1 cellular context compared by ENCODE assay signal in the genomic region with DNA sequence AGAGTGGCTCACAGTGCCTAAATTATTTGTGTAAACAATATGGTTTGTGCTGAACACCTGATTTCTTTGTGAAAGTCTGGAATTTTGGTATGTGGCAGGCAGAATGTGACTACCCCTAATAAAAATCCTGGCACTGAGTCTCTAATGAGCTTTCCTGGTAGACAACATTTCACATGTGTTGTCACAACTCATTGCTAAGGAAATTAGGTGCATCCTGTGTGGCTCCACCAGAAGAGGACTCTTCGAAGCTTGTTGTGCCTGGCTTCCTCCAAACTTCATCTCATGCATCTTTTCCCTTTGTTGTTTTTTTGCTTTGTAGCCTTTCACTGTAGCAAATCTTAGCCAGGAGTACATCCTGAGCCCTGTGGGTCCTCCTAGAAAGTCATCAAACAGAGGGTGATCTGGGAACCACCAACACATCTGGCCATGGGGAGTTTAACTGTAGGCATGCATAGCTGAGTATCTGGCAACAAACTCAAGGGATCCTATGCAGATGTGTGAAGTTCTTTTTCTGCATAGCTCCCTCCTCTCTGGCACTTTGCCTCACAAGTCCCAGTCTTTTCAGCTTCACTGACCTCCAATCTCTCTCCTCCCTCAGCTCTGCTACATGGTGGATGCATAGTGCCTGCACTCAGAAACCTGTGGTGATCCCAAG.
TF ChIP-seq lines count a peak whose summit lies in the region.

No MANE protein-coding gene starts in this region.

TF ChIP-seq in HEK293, 187 proteins besides CTCF, POLR2A, EP300 and RAD21 (continued from another document):
- TF ChIP-seq, protein P1, sequence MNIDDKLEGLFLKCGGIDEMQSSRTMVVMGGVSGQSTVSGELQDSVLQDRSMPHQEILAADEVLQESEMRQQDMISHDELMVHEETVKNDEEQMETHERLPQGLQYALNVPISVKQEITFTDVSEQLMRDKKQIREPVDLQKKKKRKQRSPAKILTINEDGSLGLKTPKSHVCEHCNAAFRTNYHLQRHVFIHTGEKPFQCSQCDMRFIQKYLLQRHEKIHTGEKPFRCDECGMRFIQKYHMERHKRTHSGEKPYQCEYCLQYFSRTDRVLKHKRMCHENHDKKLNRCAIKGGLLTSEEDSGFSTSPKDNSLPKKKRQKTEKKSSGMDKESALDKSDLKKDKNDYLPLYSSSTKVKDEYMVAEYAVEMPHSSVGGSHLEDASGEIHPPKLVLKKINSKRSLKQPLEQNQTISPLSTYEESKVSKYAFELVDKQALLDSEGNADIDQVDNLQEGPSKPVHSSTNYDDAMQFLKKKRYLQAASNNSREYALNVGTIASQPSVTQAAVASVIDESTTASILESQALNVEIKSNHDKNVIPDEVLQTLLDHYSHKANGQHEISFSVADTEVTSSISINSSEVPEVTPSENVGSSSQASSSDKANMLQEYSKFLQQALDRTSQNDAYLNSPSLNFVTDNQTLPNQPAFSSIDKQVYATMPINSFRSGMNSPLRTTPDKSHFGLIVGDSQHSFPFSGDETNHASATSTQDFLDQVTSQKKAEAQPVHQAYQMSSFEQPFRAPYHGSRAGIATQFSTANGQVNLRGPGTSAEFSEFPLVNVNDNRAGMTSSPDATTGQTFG (tag by site-specific recombination; IDR thresholded peaks at IDR 0.05; ENCODE audit: borderline replicate concordance) = no peak
- no peak for TF ChIP-seq ZNF626 (tag by site-specific recombination; IDR thresholded peaks at IDR 0.05)
- TF ChIP-seq ZNF311 (tag by site-specific recombination; IDR thresholded peaks at IDR 0.05; ENCODE audit: borderline replicate concordance) = no peak
- TF ChIP-seq ZNF184 (tag by site-specific recombination; IDR thresholded peaks at IDR 0.05) = no peak
- TF ChIP-seq FEZF1 (tag by site-specific recombination; IDR thresholded peaks at IDR 0.05) = no peak
- TF ChIP-seq, protein P2, sequence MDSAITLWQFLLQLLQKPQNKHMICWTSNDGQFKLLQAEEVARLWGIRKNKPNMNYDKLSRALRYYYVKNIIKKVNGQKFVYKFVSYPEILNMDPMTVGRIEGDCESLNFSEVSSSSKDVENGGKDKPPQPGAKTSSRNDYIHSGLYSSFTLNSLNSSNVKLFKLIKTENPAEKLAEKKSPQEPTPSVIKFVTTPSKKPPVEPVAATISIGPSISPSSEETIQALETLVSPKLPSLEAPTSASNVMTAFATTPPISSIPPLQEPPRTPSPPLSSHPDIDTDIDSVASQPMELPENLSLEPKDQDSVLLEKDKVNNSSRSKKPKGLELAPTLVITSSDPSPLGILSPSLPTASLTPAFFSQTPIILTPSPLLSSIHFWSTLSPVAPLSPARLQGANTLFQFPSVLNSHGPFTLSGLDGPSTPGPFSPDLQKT (IDR thresholded peaks at IDR 0.05; ENCODE audit: borderline replicate concordance, low read depth, low read length) = no peak
- TF ChIP-seq SP7 (tag by site-specific recombination; IDR thresholded peaks at IDR 0.05) = no peak
